8 cellular contexts compared by ENCODE assay signal in genomic region chr2:156319811-156320490, GRCh38. TPM values are rescaled to one million over a fixed set of nuclear protein-coding genes. Genes with fewer than 3 reads are reported as not detected.
DNase-seq lines count a peak whose midpoint lies in the region; ATAC-seq, FAIRE-seq and TF ChIP-seq lines count a peak whose summit lies in the region.

No MANE protein-coding gene starts in this region.

- peak overlapping the region; percentile 47 to 64 for H3K27ac ChIP-seq in small intestine (ENCODE audit: low read depth in 1 of 2, low read length in 1 of 2)

- ATAC-seq in GM21526 (IDR thresholded peaks at IDR 0.05; ENCODE audit: low FRiP score, unreplicated experiment), result no peak

- peaks cover 0 to 3% of the 10 kb centered on the region in 2 donors for H3K27me3 ChIP-seq in small intestine (ENCODE audit: control insufficient read depth in 2 of 2, insufficient read depth in 2 of 2, low read length in 2 of 2)

- no peak for FAIRE-seq in small intestine (lab: Jason Lieb, UNC)
- no peak for FAIRE-seq in GM12891 (lab: Jason Lieb, UNC)

- H3K4me3 ChIP-seq in astrocyte of the spinal cord (ENCODE audit: low read depth, low read length) (peak overlapping the region; percentile 28), small intestine (ENCODE audit: low read depth in 1 of 2, low read length in 2 of 2) (peak overlapping the region in 1 of 2 donors; percentile 47)

- 6 to 11% (median 6%) methylated on average over 45 to 47 of the region's 47 CpGs for WGBS in small intestine, 3 donors

- DNase-seq in GM20000 (ENCODE audit: low spot score) (no peak), astrocyte of the spinal cord (ENCODE audit: low read depth, low spot score) (no peak), iPS-NIHi11 (ENCODE audit: low spot score) (peak; percentile 34), small intestine (peak; percentile 91), GM12891 (ENCODE audit: insufficient read length, low spot score) (no peak)
- DNase-seq in activated CD8-positive, alpha-beta memory T cell treated with anti-CD3 and anti-CD28 coated beads, Interleukin-2, amount 50 U/mL, for 4 hours, result no peak
- no peak for DNase-seq in activated CD4-positive, alpha-beta T cell treated with anti-CD3 and anti-CD28 coated beads, Interleukin-2, amount 50 U/mL, for 4 hours

- peak; percentile 9 for TF ChIP-seq CTCF in GM20000 (IDR thresholded peaks at IDR 0.05; ENCODE audit: extremely low read depth, missing control alignments)
- TF ChIP-seq CTCF in astrocyte of the spinal cord (IDR thresholded peaks at IDR 0.05; ENCODE audit: low read depth, low read length), result peak; percentile 26

- no peak for TF ChIP-seq POLR2A in GM12891 (IDR thresholded peaks at IDR 0.05; ENCODE audit: low read depth, low read length)

- H3K9me3 ChIP-seq in small intestine (ENCODE audit: control insufficient read depth, low read depth), result no peaks in the 10 kb centered on the region

- in situ Hi-C loops in astrocyte of the spinal cord (cut with HindIII; ENCODE audit: low sequenced_read_pairs), result no loop called here

- no peaks in the 10 kb centered on the region for H3K36me3 ChIP-seq in small intestine (ENCODE audit: control insufficient read depth in 2 of 2, insufficient read depth in 2 of 2, low read length in 2 of 2)

- peaks cover 0 to 4% of the 10 kb centered on the region in 2 donors for H3K4me1 ChIP-seq in small intestine (ENCODE audit: control insufficient read depth in 2 of 2, insufficient read depth in 1 of 2, low read depth in 1 of 2, low read length in 1 of 2)

TF ChIP-seq in GM12891, 5 proteins besides CTCF, POLR2A, EP300 and RAD21:
- TF ChIP-seq TAF1 (IDR thresholded peaks at IDR 0.05; ENCODE audit: low read depth, low read length) (no peak), POU2F2 (IDR thresholded peaks at IDR 0.05; ENCODE audit: low read depth, low read length) (no peak), PAX5 (IDR thresholded peaks at IDR 0.05; ENCODE audit: insufficient read depth, low read length, severe bottlenecking) (no peak), POLR2AphosphoS5 (IDR thresholded peaks at IDR 0.05; ENCODE audit: low read depth, low read length) (no peak), SPI1 (IDR thresholded peaks at IDR 0.05; ENCODE audit: low read depth, low read length) (no peak)

RNA-seq across cellular contexts. Expression of gene NR4A2, which starts 12.6 kb away (rescaled TPM):
- polyA plus RNA-seq in small intestine, result 1 to 10 TPM; 1.3 to 5.7 (median 1.6) TPM
- polyA plus RNA-seq in GM12891 (2012; ENCODE audit: low read depth, missing spikeins), result 2.4 TPM

Comparison
In these comparisons a context has a peak if more than half of its experiments do, and no peak if none do; other contexts are left out.
1. DNase-seq: peak in iPS-NIHi11 (single experiment) and small intestine (single experiment); none in GM20000 (single experiment), astrocyte of the spinal cord (single experiment), activated CD8-positive, alpha-beta memory T cell treated with anti-CD3 and anti-CD28 coated beads, Interleukin-2, amount 50 U/mL, for 4 hours (single experiment), activated CD4-positive, alpha-beta T cell treated with anti-CD3 and anti-CD28 coated beads, Interleukin-2, amount 50 U/mL, for 4 hours (0 of 2) and GM12891 (single experiment).